Comparison of ENCODE assay signal across 10 cellular contexts in genomic region chr7:20786421-20786778, GRCh38. TPM values are rescaled to one million over a fixed set of nuclear protein-coding genes. Genes with fewer than 3 reads are reported as not detected.
A peak's percentile ranks its signal among the peaks of the same experiment; 100 is the strongest.
DNase-seq lines count a peak whose midpoint lies in the region; ATAC-seq and TF ChIP-seq lines count a peak whose summit lies in the region.
"Had no signal": no experiment of that assay in that cellular context is flagged by ENCODE, and none has a peak within 500 bp of the region (broad histone marks: within the 10 kb centered on the region; RNA-seq: fewer than 3 reads in every experiment).

No MANE protein-coding gene starts in this region.

- no peaks in the 10 kb centered on the region for H3K9me3 ChIP-seq in right cardiac atrium (ENCODE audit: control insufficient read depth, low read length)

- H3K4me1 ChIP-seq in right cardiac atrium (ENCODE audit: control insufficient read depth, insufficient read depth, low read length): peaks cover 5% of the 10 kb centered on the region

- H3K27me3 Mint-ChIP-seq in activated CD4-positive, alpha-beta T cell treated with anti-CD3 and anti-CD28 coated beads for 36 hours: peaks cover 66% of the 10 kb centered on the region

- H3K27me3 ChIP-seq in right cardiac atrium (ENCODE audit: control insufficient read depth, insufficient read depth): peaks cover 2% of the 10 kb centered on the region

- peaks cover 26% of the 10 kb centered on the region for H3K4me1 Mint-ChIP-seq in activated CD4-positive, alpha-beta T cell treated with anti-CD3 and anti-CD28 coated beads for 36 hours
- peaks cover 22% of the 10 kb centered on the region for H3K4me1 Mint-ChIP-seq in stimulated activated effector memory CD8-positive, alpha-beta T cell treated with anti-CD3 and anti-CD28 coated beads, Interleukin-12 subunit alpha, Interleukin-12 subunit beta, amount 100 ng/mL, for 72 hours

- 4% methylated on average over 14 of the region's 14 CpGs for WGBS in right cardiac atrium

- H3K9me3 Mint-ChIP-seq in activated CD4-positive, alpha-beta T cell treated with anti-CD3 and anti-CD28 coated beads for 36 hours (ENCODE audit: low read depth): peaks cover 2% of the 10 kb centered on the region
- peaks cover 2% of the 10 kb centered on the region for H3K9me3 Mint-ChIP-seq in stimulated activated effector memory CD8-positive, alpha-beta T cell treated with anti-CD3 and anti-CD28 coated beads, Interleukin-12 subunit alpha, Interleukin-12 subunit beta, amount 100 ng/mL, for 72 hours

- H3K27ac ChIP-seq in VCaP: peak overlapping the region; percentile 36; the same call in 1 of the 2 replicates
- no peak overlapping the region for H3K27ac ChIP-seq in right cardiac atrium (ENCODE audit: low read length)

- H3K27ac Mint-ChIP-seq in activated CD4-positive, alpha-beta T cell treated with anti-CD3 and anti-CD28 coated beads for 36 hours: no peak overlapping the region
- H3K27ac Mint-ChIP-seq in stimulated activated effector memory CD8-positive, alpha-beta T cell treated with anti-CD3 and anti-CD28 coated beads, Interleukin-12 subunit alpha, Interleukin-12 subunit beta, amount 100 ng/mL, for 72 hours: no peak overlapping the region

- no peak for TF ChIP-seq CTCF in VCaP (conservative IDR thresholded peaks at IDR 0.05)

- POLR2A ChIA-PET in activated CD4-positive, alpha-beta T cell treated with anti-CD3 and anti-CD28 coated beads for 36 hours (lab: Charles Lee): no interaction called here

- H3K4me3 ChIP-seq in right cardiac atrium (ENCODE audit: low read length): peak overlapping the region; percentile 64

- peaks cover 9% of the 10 kb centered on the region for H3K36me3 Mint-ChIP-seq in activated CD4-positive, alpha-beta T cell treated with anti-CD3 and anti-CD28 coated beads for 36 hours (ENCODE audit: low read depth)
- H3K36me3 Mint-ChIP-seq in stimulated activated effector memory CD8-positive, alpha-beta T cell treated with anti-CD3 and anti-CD28 coated beads, Interleukin-12 subunit alpha, Interleukin-12 subunit beta, amount 100 ng/mL, for 72 hours: peaks cover 13% of the 10 kb centered on the region

- peak overlapping the region; percentile 66 for H3K4me3 Mint-ChIP-seq in activated CD4-positive, alpha-beta T cell treated with anti-CD3 and anti-CD28 coated beads for 36 hours
- peak overlapping the region; percentile 55 for H3K4me3 Mint-ChIP-seq in stimulated activated effector memory CD8-positive, alpha-beta T cell treated with anti-CD3 and anti-CD28 coated beads, Interleukin-12 subunit alpha, Interleukin-12 subunit beta, amount 100 ng/mL, for 72 hours

- ATAC-seq in activated CD4-positive, alpha-beta T cell treated with anti-CD3 and anti-CD28 coated beads for 36 hours: no peak
- no peak for ATAC-seq in right cardiac atrium
- no peak for ATAC-seq in stimulated activated effector memory CD8-positive, alpha-beta T cell treated with anti-CD3 and anti-CD28 coated beads, Interleukin-12 subunit alpha, Interleukin-12 subunit beta, amount 100 ng/mL, for 72 hours
- ATAC-seq in HG02884 (IDR thresholded peaks at IDR 0.05; ENCODE audit: unreplicated experiment): no peak
- ATAC-seq in GM18858 (IDR thresholded peaks at IDR 0.05; ENCODE audit: unreplicated experiment): no peak

- intact Hi-C loops in activated CD4-positive, alpha-beta T cell treated with anti-CD3 and anti-CD28 coated beads for 36 hours (cut with DNase I, micrococcal nuclease): loop anchor here in 1 of 2 experiments (2.0 kb wide), 1 partner anchor 640 kb away; no protein-coding TSS in a partner anchor
- intact Hi-C loops in right cardiac atrium (cut with DNase I): loop anchor here in 1 of 4 donors (10.0 kb wide), 2 partner anchors 468 to 1218 kb away; no protein-coding TSS in a partner anchor

- CTCF ChIA-PET in activated CD4-positive, alpha-beta T cell treated with anti-CD3 and anti-CD28 coated beads for 36 hours (lab: Charles Lee): no interaction called here

- DNase-seq in activated CD4-positive, alpha-beta T cell treated with anti-CD3 and anti-CD28 coated beads for 36 hours: no peak
- DNase-seq in activated CD4-positive, alpha-beta T cell treated with anti-CD3 and anti-CD28 coated beads, Interleukin-2, amount 50 U/mL, for 48 hours: no peak
- DNase-seq in right cardiac atrium: no peak
- DNase-seq in stimulated activated effector memory CD8-positive, alpha-beta T cell treated with anti-CD3 and anti-CD28 coated beads, Interleukin-12 subunit alpha, Interleukin-12 subunit beta, amount 100 ng/mL, for 72 hours (ENCODE audit: low spot score in 2 of 2): no peak
- no peak for DNase-seq in NOMO-1 treated with DMSO at 0.1 percent for 48 hours (lab: John Stamatoyannopoulos, UW; ENCODE audit: unreplicated experiment)

RNA-seq across cellular contexts. Expression of gene SP8, which starts 0.3 kb away (rescaled TPM):
- total RNA-seq in activated CD4-positive, alpha-beta T cell treated with anti-CD3 and anti-CD28 coated beads for 36 hours: not detected
- total RNA-seq in right cardiac atrium: not detected
- polyA plus RNA-seq in right cardiac atrium: not detected
- total RNA-seq: dermis microvascular lymphatic vessel endothelial cell, RPMI7951 had no signal
